9 cellular contexts compared by ENCODE assay signal in genomic region chr5:18761801-18762200, GRCh38.
DNase-seq lines count a peak whose midpoint lies in the region; ATAC-seq and TF ChIP-seq lines count a peak whose summit lies in the region.
"Had no signal": no experiment of that assay in that cellular context is flagged by ENCODE, and none has a peak within 500 bp of the region (broad histone marks: within the 10 kb centered on the region; RNA-seq: fewer than 3 reads in every experiment).

No MANE protein-coding gene starts in this region.

- no peak overlapping the region for H3K27ac ChIP-seq in tibial artery
- H3K27ac ChIP-seq: BLaER1 treated with 17β-estradiol and CSF1 and Interleukin-3, amounts not matched to agents 10 nM and 100 nM had no signal

- intact Hi-C loops in tibial artery (cut with DNase I; ENCODE audit: low total_unique reads) = no loop called here

- ATAC-seq in GM19043 (IDR thresholded peaks at IDR 0.05; ENCODE audit: low read depth, unreplicated experiment) (peak; percentile 86), HG03060 (IDR thresholded peaks at IDR 0.05; ENCODE audit: low read depth, unreplicated experiment) (peak; percentile 84), HG02623 (IDR thresholded peaks at IDR 0.05; ENCODE audit: unreplicated experiment) (no peak)

- H3K4me3 ChIP-seq in tibial artery = no peak overlapping the region
- H3K4me3 ChIP-seq: BLaER1 treated with 17β-estradiol and CSF1 and Interleukin-3, amounts not matched to agents 10 nM and 100 nM had no signal

- no peak for TF ChIP-seq CTCF in tibial artery (IDR thresholded peaks at IDR 0.05)

- H3K27me3 ChIP-seq in tibial artery = no peaks in the 10 kb centered on the region
- H3K27me3 ChIP-seq: BLaER1 treated with 17β-estradiol and CSF1 and Interleukin-3, amounts not matched to agents 10 nM and 100 nM had no signal

- no peaks in the 10 kb centered on the region for H3K4me1 ChIP-seq in tibial artery

- H3K9me3 ChIP-seq in tibial artery = no peaks in the 10 kb centered on the region
- H3K9me3 ChIP-seq: BLaER1 treated with 17β-estradiol and CSF1 and Interleukin-3, amounts not matched to agents 10 nM and 100 nM had no signal

- no peaks in the 10 kb centered on the region for H3K36me3 ChIP-seq in tibial artery
- H3K36me3 ChIP-seq: BLaER1 treated with 17β-estradiol and CSF1 and Interleukin-3, amounts not matched to agents 10 nM and 100 nM had no signal

- DNase-seq in CD1c-positive myeloid dendritic cell (ENCODE audit: extremely low spot score) = peak; percentile 13
- DNase-seq in RKO (ENCODE audit: low spot score) = peak; percentile 64
- no peak for DNase-seq in NCI-H146 treated with DMSO at 0.1 percent for 48 hours (lab: John Stamatoyannopoulos, UW; ENCODE audit: unreplicated experiment)
- DNase-seq in tibial artery = no peak
- DNase-seq in HUDEP-2 (lab: John Stamatoyannopoulos, UW; ENCODE audit: unreplicated experiment in 76 of 76) = no peak

Comparison
In these comparisons a context has a peak if more than half of its experiments do, and no peak if none do; other contexts are left out.
1. DNase-seq: peak in CD1c-positive myeloid dendritic cell (single experiment) and RKO (single experiment); none in NCI-H146 treated with DMSO at 0.1 percent for 48 hours (single experiment), tibial artery (0 of 2) and HUDEP-2 (0 of 76).